Comparison of ENCODE assay signal across 12 cellular contexts in genomic region chr2:85277416-85278158, GRCh38. TPM values are rescaled to one million over a fixed set of nuclear protein-coding genes. Genes with fewer than 3 reads are reported as not detected.
DNase-seq lines count a peak whose midpoint lies in the region; ATAC-seq and TF ChIP-seq lines count a peak whose summit lies in the region.
"Had no signal": no experiment of that assay in that cellular context is flagged by ENCODE, and none has a peak within 500 bp of the region (broad histone marks: within the 10 kb centered on the region; RNA-seq: fewer than 3 reads in every experiment).

No MANE protein-coding gene starts in this region.

- H3K4me3 ChIP-seq in A673 (ENCODE audit: low read depth, low read length, poor library complexity, severe bottlenecking) (peak overlapping the region; percentile 9), SJSA1 (no peak overlapping the region), fibroblast of lung (replicated peaks in 1 of 4; ENCODE audit: control extremely low read depth in 1 of 4, insufficient read depth in 1 of 4, low read depth in 3 of 4, low read length in 4 of 4) (peak overlapping the region in 2 of 4 experiments; percentile 16 to 38), neural progenitor cell (no peak overlapping the region)

- no peaks in the 10 kb centered on the region for H3K9me3 Mint-ChIP-seq in neural progenitor cell
- H3K9me3 Mint-ChIP-seq: stimulated activated naive B cell treated with anti-CD40 and anti-IgM and Interleukin-4, amounts not matched to agents 10 μg/mL and 1 μg/mL and 100 μg/mL, for 72 hours; T-helper 1 cell treated with Interleukin-12 subunit alpha and Interleukin-12 subunit beta and Interleukin-4 antibody, amounts not matched to agents 30 μg/mL and 1 μg/mL, for 36 hours had no signal

- H4K20me1 ChIP-seq in fibroblast of lung (ENCODE audit: control insufficient read depth, extremely low read depth, insufficient read depth, low read length) (no peaks in the 10 kb centered on the region), neural progenitor cell (ENCODE audit: low read depth) (no peaks in the 10 kb centered on the region)

- H3K27ac ChIP-seq in A673 (ENCODE audit: low read depth, low read length, poor library complexity, severe bottlenecking) (peak overlapping the region; percentile 85), SJSA1 (peak overlapping the region; percentile 11; the same call in 1 of the 2 replicates), fibroblast of lung (ENCODE audit: insufficient read depth, low read length) (peak overlapping the region; percentile 51), neural progenitor cell (no peak overlapping the region)

- H3K36me3 Mint-ChIP-seq in neural progenitor cell: peaks cover under 1% of the 10 kb centered on the region
- H3K36me3 Mint-ChIP-seq: stimulated activated naive B cell treated with anti-CD40 and anti-IgM and Interleukin-4, amounts not matched to agents 10 μg/mL and 1 μg/mL and 100 μg/mL, for 72 hours had no signal

- DNase-seq in A673 (ENCODE audit: low spot score): peak; percentile 91
- peak; percentile 49 to 68 for DNase-seq in SJSA1 (ENCODE audit: low read depth in 1 of 2, low spot score in 2 of 2)
- DNase-seq in fibroblast of lung (ENCODE audit: low read depth in 2 of 2): peak; percentile 78
- DNase-seq in neural progenitor cell (ENCODE audit: low spot score): peak; percentile 49
- DNase-seq in NCI-H510A treated with DMSO at 0.1 percent for 48 hours (lab: John Stamatoyannopoulos, UW): no peak
- DNase-seq in activated CD4-positive, CD25-positive, alpha-beta regulatory T cell (lab: John Stamatoyannopoulos, UW): no peak
- no peak for DNase-seq in NCI-H1092 treated with DMSO at 0.1 percent for 48 hours (lab: John Stamatoyannopoulos, UW)
- DNase-seq: NCI-H226; stimulated activated naive B cell treated with anti-CD40 and anti-IgM and Interleukin-4, amounts not matched to agents 10 μg/mL and 1 μg/mL and 100 μg/mL, for 72 hours had no signal

- H3K27me3 Mint-ChIP-seq in neural progenitor cell (ENCODE audit: insufficient read depth, low read depth): peaks cover 10% of the 10 kb centered on the region

- H2AFZ ChIP-seq in fibroblast of lung (ENCODE audit: low read length): no peak overlapping the region
- no peak overlapping the region for H2AFZ ChIP-seq in neural progenitor cell (replicated peaks)

- no peak overlapping the region for H3K4me3 Mint-ChIP-seq in neural progenitor cell
- H3K4me3 Mint-ChIP-seq: B cell; stimulated activated naive B cell treated with anti-CD40 and anti-IgM and Interleukin-4, amounts not matched to agents 10 μg/mL and 1 μg/mL and 100 μg/mL, for 72 hours; T-helper 1 cell treated with Interleukin-12 subunit alpha and Interleukin-12 subunit beta and Interleukin-4 antibody, amounts not matched to agents 30 μg/mL and 1 μg/mL, for 36 hours had no signal

- no peak for ATAC-seq in HG03039 (IDR thresholded peaks at IDR 0.05; ENCODE audit: unreplicated experiment)
- ATAC-seq: stimulated activated naive B cell treated with anti-CD40 and anti-IgM and Interleukin-4, amounts not matched to agents 10 μg/mL and 1 μg/mL and 100 μg/mL, for 72 hours had no signal

- H3K79me2 ChIP-seq in fibroblast of lung (ENCODE audit: control insufficient read depth, insufficient read depth, low read length): no peaks in the 10 kb centered on the region
- H3K79me2 ChIP-seq in neural progenitor cell (ENCODE audit: low read depth): no peaks in the 10 kb centered on the region

- H3K4me2 ChIP-seq in fibroblast of lung (ENCODE audit: extremely low read depth, insufficient read depth, low read length): peak overlapping the region; percentile 76
- peak overlapping the region; percentile 26 for H3K4me2 ChIP-seq in neural progenitor cell

- peaks cover 40% of the 10 kb centered on the region for H3K4me1 Mint-ChIP-seq in neural progenitor cell
- H3K4me1 Mint-ChIP-seq: B cell; stimulated activated naive B cell treated with anti-CD40 and anti-IgM and Interleukin-4, amounts not matched to agents 10 μg/mL and 1 μg/mL and 100 μg/mL, for 72 hours had no signal

- no peaks in the 10 kb centered on the region for H3K27me3 ChIP-seq in A673 (replicated peaks; ENCODE audit: insufficient read depth, low read depth, low read length, poor library complexity)
- H3K27me3 ChIP-seq in SJSA1 (replicated peaks): no peaks in the 10 kb centered on the region
- H3K27me3 ChIP-seq in fibroblast of lung (ENCODE audit: control insufficient read depth, insufficient read depth, low read length): no peaks in the 10 kb centered on the region
- no peaks in the 10 kb centered on the region for H3K27me3 ChIP-seq in neural progenitor cell

- no TSS peak for BruUV-seq in A673 (replicated peaks; lab: Mats Ljungman, UMichigan)

- peaks cover 33% of the 10 kb centered on the region for H3K4me1 ChIP-seq in A673 (ENCODE audit: insufficient read depth, low read length, poor library complexity, severe bottlenecking)
- H3K4me1 ChIP-seq in SJSA1 (replicated peaks): peaks cover 30% of the 10 kb centered on the region
- H3K4me1 ChIP-seq in fibroblast of lung (ENCODE audit: control insufficient read depth, extremely low read depth, insufficient read depth, low read length): peaks cover 31% of the 10 kb centered on the region
- H3K4me1 ChIP-seq in neural progenitor cell: peaks cover 9% of the 10 kb centered on the region

- H3K36me3 ChIP-seq in A673 (ENCODE audit: insufficient read depth, low read length, poor library complexity, severe bottlenecking) (no peaks in the 10 kb centered on the region), SJSA1 (no peaks in the 10 kb centered on the region), fibroblast of lung (ENCODE audit: control insufficient read depth, insufficient read depth, low read length) (no peaks in the 10 kb centered on the region), neural progenitor cell (no peaks in the 10 kb centered on the region)

- CTCF ChIA-PET in A673 (lab: Charles Lee): interaction anchor here (0.8 to 1.0 kb wide), 2 partner anchors 11 to 21 kb away, joined by 3 to 5 read pairs; no protein-coding TSS in a partner anchor

- H3F3A ChIP-seq in neural progenitor cell (ENCODE audit: low read depth): no peaks in the 10 kb centered on the region

- H3K9ac ChIP-seq in fibroblast of lung (ENCODE audit: insufficient read depth, low read length): no peak overlapping the region
- H3K9ac ChIP-seq in neural progenitor cell: no peak overlapping the region

- intact Hi-C loops in A673 (cut with micrococcal nuclease; ENCODE audit: unreplicated experiment): no loop called here

- H3K27ac Mint-ChIP-seq in neural progenitor cell: no peak overlapping the region
- H3K27ac Mint-ChIP-seq: B cell; stimulated activated naive B cell treated with anti-CD40 and anti-IgM and Interleukin-4, amounts not matched to agents 10 μg/mL and 1 μg/mL and 100 μg/mL, for 72 hours; T-helper 1 cell treated with Interleukin-12 subunit alpha and Interleukin-12 subunit beta and Interleukin-4 antibody, amounts not matched to agents 30 μg/mL and 1 μg/mL, for 36 hours had no signal

- POLR2A ChIA-PET in A673 (lab: Charles Lee; ENCODE audit: low non-redundant PET): no interaction called here

- TF ChIP-seq CTCF in A673 (conservative IDR thresholded peaks at IDR 0.05; ENCODE audit: low read depth, low read length): no peak
- no peak for TF ChIP-seq CTCF in fibroblast of lung (conservative IDR thresholded peaks at IDR 0.05 in 1 of 2, IDR thresholded peaks at IDR 0.05 in 1 of 2; ENCODE audit: low read depth in 1 of 2, low read length in 2 of 2)
- no peak for TF ChIP-seq CTCF in neural progenitor cell (IDR thresholded peaks at IDR 0.05)

- H3K9me3 ChIP-seq in A673 (ENCODE audit: low read depth, low read length, poor library complexity, severe bottlenecking): no peaks in the 10 kb centered on the region
- H3K9me3 ChIP-seq in SJSA1 (replicated peaks): no peaks in the 10 kb centered on the region
- H3K9me3 ChIP-seq in fibroblast of lung (ENCODE audit: control insufficient read depth, insufficient read depth, low read depth, low read length): no peaks in the 10 kb centered on the region
- H3K9me3 ChIP-seq in neural progenitor cell (ENCODE audit: low read depth): no peaks in the 10 kb centered on the region

RNA-seq across cellular contexts. Expression of gene TGOLN2, which starts 50.2 kb away (rescaled TPM):
- total RNA-seq in A673 (2021) (48.8 and 56.0 TPM in 2 replicates), fibroblast of lung (80.4 and 112 TPM in 2 replicates), neural progenitor cell (ENCODE audit: low replicate concordance) (28.5 and 31.9 TPM in 2 replicates)
- total RNA-seq in SJSA1 (2014; rRNA removed; shearing (Covaris generic)): 103 and 120 TPM in 2 replicates
- polyA plus RNA-seq in fibroblast of lung: 128 and 130 TPM in 2 replicates
- polyA plus RNA-seq in fibroblast of lung (2012): 67.5 and 80.2 TPM in 2 replicates
- polyA minus RNA-seq in fibroblast of lung (ENCODE audit: low replicate concordance): 56.9 and 61.9 TPM in 2 replicates

Comparison
In these comparisons a context has a peak if more than half of its experiments do, and no peak if none do; other contexts are left out.
1. DNase-seq: peak in A673 (single experiment), SJSA1 (2 of 2), fibroblast of lung (2 of 2) and neural progenitor cell (single experiment); none in NCI-H510A treated with DMSO at 0.1 percent for 48 hours (single experiment), activated CD4-positive, CD25-positive, alpha-beta regulatory T cell (0 of 4) and NCI-H1092 treated with DMSO at 0.1 percent for 48 hours (single experiment).